In genomic region chr6:168674595-168674994, GRCh38 we compare ENCODE assay signal across 20 cellular contexts.
DNase-seq lines count a peak whose midpoint lies in the region; ATAC-seq and TF ChIP-seq lines count a peak whose summit lies in the region.
"Had no signal": no experiment of that assay in that cellular context is flagged by ENCODE, and none has a peak within 500 bp of the region (broad histone marks: within the 10 kb centered on the region; RNA-seq: fewer than 3 reads in every experiment).

No MANE protein-coding gene starts in this region.

- CTCF ChIA-PET in activated CD8-positive, alpha-beta T cell treated with anti-CD3 and anti-CD28 coated beads for 36 hours (lab: Charles Lee), result no interaction called here

- no peaks in the 10 kb centered on the region for H3K4me1 ChIP-seq in right atrium auricular region
- H3K4me1 ChIP-seq in right cardiac atrium (ENCODE audit: control insufficient read depth, insufficient read depth, low read length), result no peaks in the 10 kb centered on the region
- peaks cover 33 to 35% of the 10 kb centered on the region in 2 experiments for H3K4me1 ChIP-seq in trophoblast cell (ENCODE audit: control insufficient read depth in 1 of 2, insufficient read depth in 2 of 2, low read length in 2 of 2)
- H3K4me1 ChIP-seq: BE2C had no signal

- H3K27me3 Mint-ChIP-seq in activated CD8-positive, alpha-beta T cell treated with anti-CD3 and anti-CD28 coated beads for 36 hours, result peaks cover 4% of the 10 kb centered on the region
- H3K27me3 Mint-ChIP-seq: CD4-positive, CD25-positive, alpha-beta regulatory T cell had no signal

- H3K9me3 ChIP-seq in right atrium auricular region (no peaks in the 10 kb centered on the region), right cardiac atrium (ENCODE audit: control insufficient read depth, low read length) (no peaks in the 10 kb centered on the region), trophoblast cell (ENCODE audit: insufficient read depth, low read depth, low read length) (no peaks in the 10 kb centered on the region)
- H3K9me3 ChIP-seq: BE2C had no signal

- intact Hi-C loops in right cardiac atrium (cut with DNase I), result no loop called here
- intact Hi-C loops in activated CD8-positive, alpha-beta T cell treated with anti-CD3 and anti-CD28 coated beads for 36 hours (cut with micrococcal nuclease), result no loop called here

- TF ChIP-seq CTCF in right atrium auricular region (IDR thresholded peaks at IDR 0.05), result no peak
- TF ChIP-seq CTCF in activated CD8-positive, alpha-beta T cell treated with anti-CD3 and anti-CD28 coated beads for 36 hours (IDR thresholded peaks at IDR 0.05), result no peak

- peak overlapping the region; percentile 97 for H2BK120ac ChIP-seq in trophoblast cell (ENCODE audit: insufficient read depth, low read length, poor library complexity)

- no peaks in the 10 kb centered on the region for H3K9me3 Mint-ChIP-seq in activated CD8-positive, alpha-beta T cell treated with anti-CD3 and anti-CD28 coated beads for 36 hours
- H3K9me3 Mint-ChIP-seq: CD8-positive, alpha-beta memory T cell had no signal

- ATAC-seq in right cardiac atrium (no peak), left lobe of liver (no peak)
- no peak for ATAC-seq in activated CD8-positive, alpha-beta T cell treated with anti-CD3 and anti-CD28 coated beads for 36 hours

- no peak overlapping the region for H4K12ac ChIP-seq in trophoblast cell (ENCODE audit: low read depth, low read length)

- H3K4me3 Mint-ChIP-seq in activated CD8-positive, alpha-beta T cell treated with anti-CD3 and anti-CD28 coated beads for 36 hours, result no peak overlapping the region
- H3K4me3 Mint-ChIP-seq: CD4-positive, CD25-positive, alpha-beta regulatory T cell; CD8-positive, alpha-beta memory T cell; HFFc6 had no signal

- no peak overlapping the region for H3K4ac ChIP-seq in trophoblast cell (ENCODE audit: low read depth, low read length)

- H2AFZ ChIP-seq in trophoblast cell (ENCODE audit: insufficient read depth, low read length, poor library complexity), result no peak overlapping the region
- H2AFZ ChIP-seq: GM23248 had no signal

- no peak overlapping the region for H3K9ac ChIP-seq in trophoblast cell (ENCODE audit: low read length)
- H3K9ac ChIP-seq: GM23248 had no signal

- H3K27me3 ChIP-seq in right atrium auricular region (no peaks in the 10 kb centered on the region), right cardiac atrium (ENCODE audit: control insufficient read depth, insufficient read depth) (no peaks in the 10 kb centered on the region), trophoblast cell (ENCODE audit: insufficient read depth, low read length) (no peaks in the 10 kb centered on the region)
- H3K27me3 ChIP-seq: BE2C had no signal

- peaks cover 49% of the 10 kb centered on the region for H3K79me1 ChIP-seq in trophoblast cell (ENCODE audit: low read length)

- H3K79me2 ChIP-seq in trophoblast cell (ENCODE audit: control insufficient read depth, insufficient read depth, low read length, poor library complexity), result peaks cover 12% of the 10 kb centered on the region

- H2AK5ac ChIP-seq in trophoblast cell (ENCODE audit: low read length), result peak overlapping the region; percentile 50

- peak overlapping the region; percentile 99 for H4K91ac ChIP-seq in trophoblast cell (ENCODE audit: low read depth, low read length)

- peak overlapping the region; percentile 92 for H2BK5ac ChIP-seq in trophoblast cell (ENCODE audit: low read depth, low read length, poor library complexity)

- H3K4me2 ChIP-seq in trophoblast cell (ENCODE audit: low read length), result no peak overlapping the region

- H3K18ac ChIP-seq in trophoblast cell (ENCODE audit: low read length), result peak overlapping the region; percentile 52

- H3K27ac Mint-ChIP-seq in activated CD8-positive, alpha-beta T cell treated with anti-CD3 and anti-CD28 coated beads for 36 hours, result no peak overlapping the region
- H3K27ac Mint-ChIP-seq: CD4-positive, CD25-positive, alpha-beta regulatory T cell; CD8-positive, alpha-beta memory T cell; HFFc6 had no signal

- POLR2A ChIA-PET in activated CD8-positive, alpha-beta T cell treated with anti-CD3 and anti-CD28 coated beads for 36 hours (lab: Charles Lee), result no interaction called here

- H3K4me1 Mint-ChIP-seq in activated CD8-positive, alpha-beta T cell treated with anti-CD3 and anti-CD28 coated beads for 36 hours (ENCODE audit: low read depth), result no peaks in the 10 kb centered on the region
- H3K4me1 Mint-ChIP-seq: CD4-positive, CD25-positive, alpha-beta regulatory T cell; CD8-positive, alpha-beta memory T cell had no signal

- H3K36me3 Mint-ChIP-seq in activated CD8-positive, alpha-beta T cell treated with anti-CD3 and anti-CD28 coated beads for 36 hours (ENCODE audit: low read depth), result no peaks in the 10 kb centered on the region
- H3K36me3 Mint-ChIP-seq: CD4-positive, CD25-positive, alpha-beta regulatory T cell had no signal

- H3K4me3 ChIP-seq in right atrium auricular region (no peak overlapping the region), right cardiac atrium (ENCODE audit: low read length) (no peak overlapping the region), trophoblast cell (ENCODE audit: low read depth, low read length) (no peak overlapping the region)
- H3K4me3 ChIP-seq: GM23248 had no signal

- no peak overlapping the region for H4K8ac ChIP-seq in trophoblast cell (ENCODE audit: low read depth, low read length)

- DNase-seq in right atrium auricular region (ENCODE audit: low spot score) (peak; percentile 56), right cardiac atrium (no peak), left lobe of liver (ENCODE audit: low spot score) (peak; percentile 7), trophoblast cell (no peak), retina (no peak), NCI-H187 treated with DMSO at 0.1 percent for 48 hours (lab: John Stamatoyannopoulos, UW) (no peak)
- DNase-seq in activated CD8-positive, alpha-beta T cell treated with anti-CD3 and anti-CD28 coated beads for 36 hours, result no peak
- DNase-seq: ACHN; BE2C; C1 segment of cervical spinal cord; CD4-positive, CD25-positive, alpha-beta regulatory T cell; CD8-positive, alpha-beta memory T cell; COR-L47; DMS153; DMS79; GDM1; GM23248; HCEC 1CT; HFFc6; IMR-90 had no signal

- peak overlapping the region; percentile 47 for H3K14ac ChIP-seq in trophoblast cell (ENCODE audit: low read length)

- H3K27ac ChIP-seq in right atrium auricular region, result no peak overlapping the region
- H3K27ac ChIP-seq in right cardiac atrium (ENCODE audit: low read length), result no peak overlapping the region
- no peak overlapping the region for H3K27ac ChIP-seq in trophoblast cell (ENCODE audit: low read depth, low read length)
- H3K27ac ChIP-seq: GM23248 had no signal

- H3K36me3 ChIP-seq in right atrium auricular region (no peaks in the 10 kb centered on the region), trophoblast cell (ENCODE audit: control insufficient read depth in 1 of 2, insufficient read depth in 2 of 2, low read length in 2 of 2) (no peaks in the 10 kb centered on the region)
- H3K36me3 ChIP-seq: BE2C had no signal

- no peak overlapping the region for H3K23ac ChIP-seq in trophoblast cell (ENCODE audit: low read length)

- 83% methylated on average over 7 of the region's 7 CpGs for WGBS in right cardiac atrium
- WGBS in trophoblast cell (ENCODE audit: extremely low coverage, insufficient coverage, insufficient read length), result no CpG with 5 or more reads among the region's 7 CpGs

- peak overlapping the region; percentile 99 for H2BK12ac ChIP-seq in trophoblast cell (ENCODE audit: low read length)

Comparison
In these comparisons a context has a peak if more than half of its experiments do, and no peak if none do; other contexts are left out.
1. DNase-seq: peak in right atrium auricular region (single experiment) and left lobe of liver (single experiment); none in right cardiac atrium (0 of 3), trophoblast cell (0 of 2), activated CD8-positive, alpha-beta T cell treated with anti-CD3 and anti-CD28 coated beads for 36 hours (single experiment), retina (single experiment) and NCI-H187 treated with DMSO at 0.1 percent for 48 hours (single experiment).